14 cellular contexts compared by ENCODE assay signal in genomic region chr4:83075696-83076095, GRCh38. TPM values are rescaled to one million over a fixed set of nuclear protein-coding genes. Genes with fewer than 3 reads are reported as not detected.
DNase-seq lines count a peak whose midpoint lies in the region; ATAC-seq, FAIRE-seq and TF ChIP-seq lines count a peak whose summit lies in the region.
"Had no signal": no experiment of that assay in that cellular context is flagged by ENCODE, and none has a peak within 500 bp of the region (broad histone marks: within the 10 kb centered on the region; RNA-seq: fewer than 3 reads in every experiment).

No MANE protein-coding gene starts in this region.

- intact Hi-C loops in pancreas (cut with DNase I): no loop called here

- H3K4me3 ChIP-seq in OCI-LY3 (ENCODE audit: low read length) (peak overlapping the region; percentile 41), fibroblast of mammary gland (ENCODE audit: control insufficient read depth, low read depth, low read length) (no peak overlapping the region), pancreas (no peak overlapping the region)
- H3K4me3 ChIP-seq: ascending aorta, SJSA1 had no signal

- ATAC-seq in pancreas: no peak
- no peak for ATAC-seq in GM18498 (IDR thresholded peaks at IDR 0.05; ENCODE audit: unreplicated experiment)

- 86 to 87% methylated on average over 2 of the region's 2 CpGs for WGBS in pancreas, 2 donors

- H3K9ac ChIP-seq in OCI-LY3 (ENCODE audit: low read length): peak overlapping the region; percentile 19; the same call in 1 of the 2 replicates

- H3K4me1 ChIP-seq in OCI-LY3 (ENCODE audit: low read length) (peaks cover 33% of the 10 kb centered on the region), pancreas (no peaks in the 10 kb centered on the region)
- H3K4me1 ChIP-seq: ascending aorta had no signal

- H4K20me1 ChIP-seq in OCI-LY3 (ENCODE audit: insufficient read depth, low read length): no peaks in the 10 kb centered on the region

- H3K36me3 ChIP-seq in OCI-LY3 (replicated peaks; ENCODE audit: low read depth, low read length) (peaks cover 10% of the 10 kb centered on the region), pancreas (peaks cover 0 to 11% (median 9%) of the 10 kb centered on the region in 3 donors)

- H2AFZ ChIP-seq in OCI-LY3 (ENCODE audit: low read depth, low read length): no peak overlapping the region

- peak; percentile 39 for DNase-seq in CD1c-positive myeloid dendritic cell (ENCODE audit: extremely low spot score)
- DNase-seq in fibroblast of mammary gland (ENCODE audit: low read depth): peak; percentile 83
- DNase-seq in pancreas: no peak
- no peak for DNase-seq in DMS153 treated with DMSO at 0.1 percent for 48 hours (lab: John Stamatoyannopoulos, UW; ENCODE audit: unreplicated experiment)
- no peak for DNase-seq in effector CD4-positive, alpha-beta T cell
- no peak for DNase-seq in HT-29 (ENCODE audit: low spot score)
- DNase-seq: activated CD4-positive, alpha-beta memory T cell treated with anti-CD3 and anti-CD28 coated beads, Interleukin-2, amount 10 ng/mL, durations not matched to agents 7 days and 5 days; COR-L47; NCI-H2107; retina had no signal

- H3K4me2 ChIP-seq in OCI-LY3 (ENCODE audit: low read length): peak overlapping the region; percentile 75

- H3K9me3 ChIP-seq in OCI-LY3 (ENCODE audit: insufficient read depth, low read length): no peaks in the 10 kb centered on the region
- H3K9me3 ChIP-seq in pancreas: no peaks in the 10 kb centered on the region
- H3K9me3 ChIP-seq: ascending aorta, SJSA1 had no signal

- peak; percentile 17 for FAIRE-seq in pancreas (lab: Jason Lieb, UNC)

- H3K27me3 ChIP-seq in OCI-LY3 (ENCODE audit: low read depth, low read length): no peaks in the 10 kb centered on the region
- H3K27me3 ChIP-seq in pancreas: no peaks in the 10 kb centered on the region
- H3K27me3 ChIP-seq: ascending aorta, SJSA1 had no signal

- H3K79me2 ChIP-seq in OCI-LY3 (ENCODE audit: low read length): no peaks in the 10 kb centered on the region

- TF ChIP-seq CTCF in OCI-LY3 (IDR thresholded peaks at IDR 0.05; ENCODE audit: low read depth, low read length) (no peak), fibroblast of mammary gland (conservative IDR thresholded peaks at IDR 0.05; ENCODE audit: control insufficient read depth, insufficient read depth, low read depth, low read length) (no peak), pancreas (IDR thresholded peaks at IDR 0.05) (no peak)

- H3K27ac ChIP-seq in OCI-LY3 (ENCODE audit: low read length): peak overlapping the region; percentile 66
- H3K27ac ChIP-seq in pancreas: no peak overlapping the region
- H3K27ac ChIP-seq: ascending aorta, SJSA1 had no signal

RNA-seq across cellular contexts. Expression of gene PLAC8, which starts 38.8 kb away (rescaled TPM):
- total RNA-seq in pancreas: 1 to 10 TPM in 5 of 6 donors, under 1 TPM in 1; 0.93 to 3.1 (median 2.1) TPM
- polyA plus RNA-seq in pancreas: 10 to 100 TPM in 1 of 2 donors, 1 to 10 TPM in 1; 1.5 to 10.0 TPM
- total RNA-seq in HT-29 (2014; rRNA removed; shearing (Covaris generic)): 9.8 and 10.8 TPM in 2 replicates

RNA-seq across cellular contexts. Expression of gene COPS4, which starts 40.7 kb away (rescaled TPM):
- total RNA-seq in pancreas: 10 to 100 TPM in 5 of 6 donors, 1 to 10 TPM in 1; 9.0 to 16.3 (median 13.0) TPM
- 10 to 100 TPM in 1 of 2 donors, 1 to 10 TPM in 1; 9.7 to 23.2 TPM for polyA plus RNA-seq in pancreas
- 21.9 and 27.0 TPM in 2 replicates for total RNA-seq in HT-29 (2014; rRNA removed; shearing (Covaris generic))

Comparison
In these comparisons a context has a peak if more than half of its experiments do, and no peak if none do; other contexts are left out.
1. DNase-seq: peak in CD1c-positive myeloid dendritic cell (single experiment) and fibroblast of mammary gland (single experiment); none in pancreas (0 of 6), DMS153 treated with DMSO at 0.1 percent for 48 hours (single experiment), effector CD4-positive, alpha-beta T cell (single experiment) and HT-29 (single experiment).